16 cellular contexts compared by ENCODE assay signal in the genomic region with DNA sequence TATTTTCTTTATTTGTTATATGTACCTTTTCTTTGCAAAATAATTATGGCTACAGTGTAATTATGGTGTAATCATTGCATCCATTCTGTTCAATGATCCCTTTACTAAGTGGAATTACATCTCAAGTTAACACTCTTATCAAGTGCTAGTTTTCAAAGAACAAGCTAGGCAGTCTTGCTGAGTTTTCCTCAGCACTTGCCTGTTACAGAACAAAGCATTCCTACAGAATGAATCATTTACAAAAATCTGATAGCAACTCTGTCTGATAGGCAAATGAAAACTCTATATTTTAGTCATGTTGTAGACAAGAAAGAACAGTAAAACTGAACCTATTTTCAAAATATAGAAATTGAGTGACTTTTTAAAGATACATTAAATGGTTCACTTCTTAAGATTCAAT.
DNase-seq lines count a peak whose midpoint lies in the region; FAIRE-seq and TF ChIP-seq lines count a peak whose summit lies in the region.
"Had no signal": no experiment of that assay in that cellular context is flagged by ENCODE, and none has a peak within 500 bp of the region (broad histone marks: within the 10 kb centered on the region; RNA-seq: fewer than 3 reads in every experiment).

No MANE protein-coding gene starts in this region.

- no peak for FAIRE-seq in H54 (lab: Jason Lieb, UNC)
- FAIRE-seq: D721Med had no signal

- no peak for TF ChIP-seq CTCF in retinal pigment epithelial cell (conservative IDR thresholded peaks at IDR 0.05; ENCODE audit: low read depth, low read length)

- no peak overlapping the region for H3K4me3 ChIP-seq in retinal pigment epithelial cell (ENCODE audit: low read length)
- H3K4me3 ChIP-seq: HAP-1, Peyer's patch had no signal

- peak; percentile 1 for DNase-seq in ELR (ENCODE audit: low read depth)
- DNase-seq in RPMI7951 (ENCODE audit: low read depth), result peak; percentile 3
- DNase-seq in foreskin melanocyte, result peak; percentile 11
- peak; percentile 23 for DNase-seq in retinal pigment epithelial cell (ENCODE audit: low read depth)
- no peak for DNase-seq in NCI-H2029 treated with DMSO at 0.1 percent for 48 hours (lab: John Stamatoyannopoulos, UW)
- DNase-seq in H54 (ENCODE audit: insufficient read length, low spot score), result no peak
- DNase-seq in amygdala (lab: John Stamatoyannopoulos, UW), result no peak
- DNase-seq: CD4-positive, alpha-beta T cell; DMS79 treated with DMSO at 0.1 percent for 48 hours; NCI-H1092; NCI-H187; NCI-H510A treated with DMSO at 0.1 percent for 48 hours; Peyer's patch; SHP77 had no signal

- no peak for TF ChIP-seq POLR2A in H54 (IDR thresholded peaks at IDR 0.05; ENCODE audit: low read depth, low read length)

Comparison
In these comparisons a context has a peak if more than half of its experiments do, and no peak if none do; other contexts are left out.
1. DNase-seq: peak in ELR (single experiment), RPMI7951 (single experiment), foreskin melanocyte (single experiment) and retinal pigment epithelial cell (single experiment); none in NCI-H2029 treated with DMSO at 0.1 percent for 48 hours (single experiment), H54 (single experiment) and amygdala (0 of 56).